In genomic region chr2:147449323-147450080, GRCh38 we compare ENCODE assay signal across 12 cellular contexts.
DNase-seq lines count a peak whose midpoint lies in the region; ATAC-seq and TF ChIP-seq lines count a peak whose summit lies in the region.
"Had no signal": no experiment of that assay in that cellular context is flagged by ENCODE, and none has a peak within 500 bp of the region (broad histone marks: within the 10 kb centered on the region; RNA-seq: fewer than 3 reads in every experiment).

No MANE protein-coding gene starts in this region.

- no peaks in the 10 kb centered on the region for H3K27me3 ChIP-seq in endocrine pancreas (ENCODE audit: control insufficient read depth, insufficient read depth, low read length)
- no peaks in the 10 kb centered on the region for H3K27me3 ChIP-seq in sigmoid colon
- H3K27me3 ChIP-seq: thyroid gland had no signal

- no peak for TF ChIP-seq EP300 in sigmoid colon (IDR thresholded peaks at IDR 0.05)

- H3K36me3 ChIP-seq in endocrine pancreas (ENCODE audit: control insufficient read depth, insufficient read depth, low read length) (no peaks in the 10 kb centered on the region), sigmoid colon (no peaks in the 10 kb centered on the region)
- H3K36me3 ChIP-seq: thyroid gland had no signal

- H3K9ac ChIP-seq in endocrine pancreas (ENCODE audit: control insufficient read depth, insufficient read depth, low read length), result no peak overlapping the region

- WGBS in sigmoid colon, 2 donors, result 71 to 75% methylated on average over 8 of the region's 8 CpGs

- no peak for TF ChIP-seq POLR2A in sigmoid colon (IDR thresholded peaks at IDR 0.05)

- no peak overlapping the region for H3K4me3 Mint-ChIP-seq in activated naive CD8-positive, alpha-beta T cell treated with anti-CD3 and anti-CD28 coated beads, Interleukin-2, amount 50 U/mL, for 24 hours
- H3K4me3 Mint-ChIP-seq in activated naive CD8-positive, alpha-beta T cell treated with anti-CD3 and anti-CD28 coated beads for 36 hours, result no peak overlapping the region
- peak overlapping the region; percentile 67 for H3K4me3 Mint-ChIP-seq in T-helper 17 cell
- H3K4me3 Mint-ChIP-seq in activated naive CD4-positive, alpha-beta T cell treated with anti-CD3 and anti-CD28 coated beads, Interleukin-2, amount 10 ng/mL, durations not matched to agents 7 days and 5 days, result no peak overlapping the region

- peaks cover 26% of the 10 kb centered on the region for H3K4me1 ChIP-seq in endocrine pancreas (ENCODE audit: control insufficient read depth, insufficient read depth, low read length)
- peaks cover 0 to 8% (median 4%) of the 10 kb centered on the region in 4 donors for H3K4me1 ChIP-seq in sigmoid colon
- H3K4me1 ChIP-seq: thyroid gland had no signal

- intact Hi-C loops in sigmoid colon (cut with DNase I), result no loop called here

- DNase-seq in activated naive CD8-positive, alpha-beta T cell treated with anti-CD3 and anti-CD28 coated beads, Interleukin-2, amount 50 U/mL, for 24 hours, result no peak
- no peak for DNase-seq in activated naive CD8-positive, alpha-beta T cell treated with anti-CD3 and anti-CD28 coated beads for 36 hours
- DNase-seq in T-helper 17 cell (peak in 2 of 3 donors; percentile 31 to 34), sigmoid colon (no peak)
- DNase-seq in stimulated activated CD8-positive, alpha-beta memory T cell treated with anti-CD3 and anti-CD28 coated beads, Interleukin-4, amount 100 ng/mL, for 48 hours, result peak; percentile 26
- no peak for DNase-seq in activated naive CD4-positive, alpha-beta T cell treated with anti-CD3 and anti-CD28 coated beads, Interleukin-2, amount 10 ng/mL, durations not matched to agents 7 days and 5 days
- DNase-seq: cerebellar nuclear complex, T1000, thyroid gland had no signal

- H3K4me1 Mint-ChIP-seq in activated naive CD8-positive, alpha-beta T cell treated with anti-CD3 and anti-CD28 coated beads, Interleukin-2, amount 50 U/mL, for 24 hours, result no peaks in the 10 kb centered on the region
- peaks cover 8% of the 10 kb centered on the region for H3K4me1 Mint-ChIP-seq in activated naive CD8-positive, alpha-beta T cell treated with anti-CD3 and anti-CD28 coated beads for 36 hours
- H3K4me1 Mint-ChIP-seq in T-helper 17 cell, result peaks cover 14% of the 10 kb centered on the region
- peaks cover 15% of the 10 kb centered on the region for H3K4me1 Mint-ChIP-seq in activated naive CD4-positive, alpha-beta T cell treated with anti-CD3 and anti-CD28 coated beads, Interleukin-2, amount 10 ng/mL, durations not matched to agents 7 days and 5 days

- peak; percentile 52 for ATAC-seq in activated naive CD8-positive, alpha-beta T cell treated with anti-CD3 and anti-CD28 coated beads, Interleukin-2, amount 50 U/mL, for 24 hours
- ATAC-seq in T-helper 17 cell (peak; percentile 86), HG02623 (IDR thresholded peaks at IDR 0.05; ENCODE audit: unreplicated experiment) (no peak)

- no peaks in the 10 kb centered on the region for H3K27me3 Mint-ChIP-seq in activated naive CD8-positive, alpha-beta T cell treated with anti-CD3 and anti-CD28 coated beads, Interleukin-2, amount 50 U/mL, for 24 hours
- no peaks in the 10 kb centered on the region for H3K27me3 Mint-ChIP-seq in activated naive CD8-positive, alpha-beta T cell treated with anti-CD3 and anti-CD28 coated beads for 36 hours
- no peaks in the 10 kb centered on the region for H3K27me3 Mint-ChIP-seq in T-helper 17 cell
- peaks cover 10% of the 10 kb centered on the region for H3K27me3 Mint-ChIP-seq in activated naive CD4-positive, alpha-beta T cell treated with anti-CD3 and anti-CD28 coated beads, Interleukin-2, amount 10 ng/mL, durations not matched to agents 7 days and 5 days

- no peaks in the 10 kb centered on the region for H3K36me3 Mint-ChIP-seq in activated naive CD8-positive, alpha-beta T cell treated with anti-CD3 and anti-CD28 coated beads, Interleukin-2, amount 50 U/mL, for 24 hours (ENCODE audit: low read depth)
- H3K36me3 Mint-ChIP-seq in activated naive CD8-positive, alpha-beta T cell treated with anti-CD3 and anti-CD28 coated beads for 36 hours, result no peaks in the 10 kb centered on the region
- peaks cover 4% of the 10 kb centered on the region for H3K36me3 Mint-ChIP-seq in T-helper 17 cell (ENCODE audit: low read depth)
- H3K36me3 Mint-ChIP-seq in activated naive CD4-positive, alpha-beta T cell treated with anti-CD3 and anti-CD28 coated beads, Interleukin-2, amount 10 ng/mL, durations not matched to agents 7 days and 5 days, result peaks cover 2% of the 10 kb centered on the region

- H3K27ac ChIP-seq in sigmoid colon, result no peak overlapping the region
- H3K27ac ChIP-seq: thyroid gland had no signal

- TF ChIP-seq CTCF in sigmoid colon (IDR thresholded peaks at IDR 0.05), result no peak

- H3K9me3 Mint-ChIP-seq in activated naive CD8-positive, alpha-beta T cell treated with anti-CD3 and anti-CD28 coated beads, Interleukin-2, amount 50 U/mL, for 24 hours, result no peaks in the 10 kb centered on the region
- no peaks in the 10 kb centered on the region for H3K9me3 Mint-ChIP-seq in activated naive CD8-positive, alpha-beta T cell treated with anti-CD3 and anti-CD28 coated beads for 36 hours
- peaks cover 5% of the 10 kb centered on the region for H3K9me3 Mint-ChIP-seq in activated naive CD4-positive, alpha-beta T cell treated with anti-CD3 and anti-CD28 coated beads, Interleukin-2, amount 10 ng/mL, durations not matched to agents 7 days and 5 days

- CTCF ChIA-PET in activated naive CD4-positive, alpha-beta T cell treated with anti-CD3 and anti-CD28 coated beads, Interleukin-2, amount 10 ng/mL, durations not matched to agents 7 days and 5 days (lab: Charles Lee), result no interaction called here

- no peaks in the 10 kb centered on the region for H3K9me3 ChIP-seq in T-helper 17 cell (ENCODE audit: control insufficient read depth, low read length, poor library complexity, severe bottlenecking)
- no peaks in the 10 kb centered on the region for H3K9me3 ChIP-seq in endocrine pancreas (ENCODE audit: control insufficient read depth, low read length)
- H3K9me3 ChIP-seq in sigmoid colon, result no peaks in the 10 kb centered on the region
- H3K9me3 ChIP-seq: thyroid gland had no signal

- peak overlapping the region; percentile 44 for H3K4me3 ChIP-seq in endocrine pancreas (ENCODE audit: control insufficient read depth, insufficient read depth, low read length)
- no peak overlapping the region for H3K4me3 ChIP-seq in sigmoid colon
- H3K4me3 ChIP-seq: skin epidermis, thyroid gland had no signal

- no peak overlapping the region for H3K27ac Mint-ChIP-seq in activated naive CD8-positive, alpha-beta T cell treated with anti-CD3 and anti-CD28 coated beads, Interleukin-2, amount 50 U/mL, for 24 hours
- no peak overlapping the region for H3K27ac Mint-ChIP-seq in activated naive CD8-positive, alpha-beta T cell treated with anti-CD3 and anti-CD28 coated beads for 36 hours
- peak overlapping the region; percentile 95 for H3K27ac Mint-ChIP-seq in T-helper 17 cell
- no peak overlapping the region for H3K27ac Mint-ChIP-seq in activated naive CD4-positive, alpha-beta T cell treated with anti-CD3 and anti-CD28 coated beads, Interleukin-2, amount 10 ng/mL, durations not matched to agents 7 days and 5 days

Comparison
In these comparisons a context has a peak if more than half of its experiments do, and no peak if none do; other contexts are left out.
1. DNase-seq: peak in T-helper 17 cell (2 of 3) and stimulated activated CD8-positive, alpha-beta memory T cell treated with anti-CD3 and anti-CD28 coated beads, Interleukin-4, amount 100 ng/mL, for 48 hours (single experiment); none in activated naive CD8-positive, alpha-beta T cell treated with anti-CD3 and anti-CD28 coated beads, Interleukin-2, amount 50 U/mL, for 24 hours (single experiment), activated naive CD8-positive, alpha-beta T cell treated with anti-CD3 and anti-CD28 coated beads for 36 hours (single experiment), sigmoid colon (single experiment) and activated naive CD4-positive, alpha-beta T cell treated with anti-CD3 and anti-CD28 coated beads, Interleukin-2, amount 10 ng/mL, durations not matched to agents 7 days and 5 days (single experiment).